In the genomic region with DNA sequence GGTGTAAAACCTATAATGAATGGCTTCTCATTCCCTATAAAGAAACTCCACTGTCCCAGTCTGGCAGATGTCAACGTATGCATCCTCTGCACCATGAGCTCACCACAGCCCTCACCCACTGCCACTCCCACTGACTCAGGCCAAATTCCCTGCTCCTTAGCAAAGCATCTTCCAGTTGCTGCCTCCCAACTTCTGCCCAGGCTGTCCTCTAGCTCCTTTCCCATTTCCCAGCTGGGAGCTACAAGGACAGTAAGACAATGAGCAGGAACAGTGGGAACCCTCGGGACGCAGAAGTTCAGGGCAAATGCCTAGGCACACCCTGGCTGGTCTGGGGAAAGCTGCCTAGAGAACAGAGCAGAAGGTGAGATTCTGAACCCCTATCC, we compare ENCODE assay signal across 8 cellular contexts. TPM values are rescaled to one million over a fixed set of nuclear protein-coding genes. Genes with fewer than 3 reads are reported as not detected.
DNase-seq lines count a peak whose midpoint lies in the region; ATAC-seq, FAIRE-seq and TF ChIP-seq lines count a peak whose summit lies in the region.

No MANE protein-coding gene starts in this region.

- peaks cover 4 to 39% of the 10 kb centered on the region in 2 donors for H3K36me3 Mint-ChIP-seq in CD4-positive, alpha-beta memory T cell
- peaks cover 6% of the 10 kb centered on the region for H3K36me3 Mint-ChIP-seq in memory B cell

- FAIRE-seq in urothelium cell line (lab: Jason Lieb, UNC) = no peak

- H3K9me3 ChIP-seq in CD4-positive, alpha-beta memory T cell (ENCODE audit: control insufficient read depth in 1 of 2, low read length in 2 of 2) = no peaks in the 10 kb centered on the region
- no peaks in the 10 kb centered on the region for H3K9me3 ChIP-seq in colonic mucosa

- peaks cover 31% of the 10 kb centered on the region for H3K36me3 ChIP-seq in CD4-positive, alpha-beta memory T cell (ENCODE audit: insufficient read depth, low read length)
- H3K36me3 ChIP-seq in colonic mucosa = peaks cover 14% of the 10 kb centered on the region

- H3K4me1 Mint-ChIP-seq in CD4-positive, alpha-beta memory T cell = peaks cover 10 to 21% (median 15%) of the 10 kb centered on the region in 4 donors
- peaks cover 11% of the 10 kb centered on the region for H3K4me1 Mint-ChIP-seq in memory B cell

- peak overlapping the region; percentile 87 to 95 (median 91) for H3K4me3 Mint-ChIP-seq in CD4-positive, alpha-beta memory T cell
- H3K4me3 Mint-ChIP-seq in memory B cell = peak overlapping the region; percentile 98

- DNase-seq in CD4-positive, alpha-beta memory T cell = no peak
- peak; percentile 34 for DNase-seq in NB4 (ENCODE audit: low read depth)
- peak; percentile 28 for DNase-seq in colonic mucosa
- DNase-seq in memory B cell (ENCODE audit: low spot score in 2 of 2) = no peak
- peak; percentile 41 for DNase-seq in urothelium cell line (ENCODE audit: low spot score)
- DNase-seq in COLO829 (ENCODE audit: low spot score) = no peak
- no peak for DNase-seq in NCI-H146 treated with DMSO at 0.1 percent for 48 hours (lab: John Stamatoyannopoulos, UW; ENCODE audit: unreplicated experiment)

- CTCF ChIA-PET in CD4-positive, alpha-beta memory T cell (lab: Charles Lee; ENCODE audit: partially characterized antibody) = interaction anchor here (0.9 to 2.5 kb wide), 6 partner anchors 12 to 312 kb away, joined by 3 to 17 read pairs (median 6); a partner anchor contains a TSS

- H3K27ac Mint-ChIP-seq in CD4-positive, alpha-beta memory T cell = peak overlapping the region in 5 of 7 donors; percentile 32 to 84 (median 57)
- peak overlapping the region; percentile 88 for H3K27ac Mint-ChIP-seq in memory B cell

- H3K9ac ChIP-seq in colonic mucosa (ENCODE audit: low read depth in 2 of 2, low read length in 2 of 2) = peak overlapping the region; percentile 74 to 83

- H3K4me1 ChIP-seq in CD4-positive, alpha-beta memory T cell (ENCODE audit: insufficient read depth, low read length) = peaks cover 16% of the 10 kb centered on the region
- no peaks in the 10 kb centered on the region for H3K4me1 ChIP-seq in colonic mucosa

- POLR2A ChIA-PET in CD4-positive, alpha-beta memory T cell (lab: Charles Lee; ENCODE audit: partially characterized antibody) = interaction anchor here (0.5 to 5.6 kb wide), 9 partner anchors 12 to 352 kb away, joined by 4 to 60 read pairs (median 8); a partner anchor contains a TSS

- peak overlapping the region; percentile 53 to 74 for H3K4me3 ChIP-seq in CD4-positive, alpha-beta memory T cell (ENCODE audit: low read length in 2 of 2)
- H3K4me3 ChIP-seq in NB4 (ENCODE audit: low read depth, low read length) (peak overlapping the region; percentile 79), colonic mucosa (peak overlapping the region; percentile 86)

- TF ChIP-seq CTCF in NB4 (IDR thresholded peaks at IDR 0.05; ENCODE audit: low read depth, low read length) (no peak), colonic mucosa (IDR thresholded peaks at IDR 0.05) (no peak)

- no peak for ATAC-seq in memory B cell (ENCODE audit: low read depth)
- ATAC-seq in GM19324 (IDR thresholded peaks at IDR 0.05; ENCODE audit: low FRiP score, unreplicated experiment) = no peak

- H3K27me3 Mint-ChIP-seq in CD4-positive, alpha-beta memory T cell = no peaks in the 10 kb centered on the region
- H3K27me3 Mint-ChIP-seq in memory B cell = peaks cover 3% of the 10 kb centered on the region

- H3K9me3 Mint-ChIP-seq in CD4-positive, alpha-beta memory T cell = no peaks in the 10 kb centered on the region
- H3K9me3 Mint-ChIP-seq in memory B cell = no peaks in the 10 kb centered on the region

- intact Hi-C loops in CD4-positive, alpha-beta memory T cell (cut with micrococcal nuclease) = loop anchor here (1.0 kb wide), 3 partner anchors 9 to 27 kb away; a partner anchor contains a TSS
- intact Hi-C loops in colonic mucosa (cut with DNase I) = no loop called here

- no peak for TF ChIP-seq POLR2A in NB4 (IDR thresholded peaks at IDR 0.05; ENCODE audit: extremely low read depth, insufficient read length)

- peak overlapping the region; percentile 60 for H3K27ac ChIP-seq in CD4-positive, alpha-beta memory T cell (ENCODE audit: low read depth, low read length)
- no peak overlapping the region for H3K27ac ChIP-seq in colonic mucosa

- H3K27me3 ChIP-seq in CD4-positive, alpha-beta memory T cell (ENCODE audit: insufficient read depth, low read length) = no peaks in the 10 kb centered on the region
- H3K27me3 ChIP-seq in colonic mucosa = no peaks in the 10 kb centered on the region

RNA-seq across cellular contexts. Expression of a gene that starts 9.1 kb away (rescaled TPM):
- total RNA-seq in CD4-positive, alpha-beta memory T cell = 10 to 100 TPM; 56.8 to 58.4 TPM
- 100 to 1,000 TPM; 130 to 147 TPM for polyA plus RNA-seq in CD4-positive, alpha-beta memory T cell
- total RNA-seq in colonic mucosa = 10 to 100 TPM; 22.0 to 33.2 TPM

RNA-seq across cellular contexts. Expression of a gene that starts 13.7 kb away (rescaled TPM):
- 10 to 100 TPM; 41.2 to 45.9 TPM for total RNA-seq in CD4-positive, alpha-beta memory T cell
- 100 to 1,000 TPM; 127 to 128 TPM for polyA plus RNA-seq in CD4-positive, alpha-beta memory T cell
- 100 to 1,000 TPM in 1 of 2 donors, 10 to 100 TPM in 1; 58.3 to 108 TPM for total RNA-seq in colonic mucosa

RNA-seq across cellular contexts. Expression of a gene that starts 14.5 kb away (rescaled TPM):
- total RNA-seq in CD4-positive, alpha-beta memory T cell = 100 to 1,000 TPM; 103 to 107 TPM
- 10 to 100 TPM; 15.4 to 18.1 TPM for polyA plus RNA-seq in CD4-positive, alpha-beta memory T cell
- 10 to 100 TPM; 25.6 to 38.9 TPM for total RNA-seq in colonic mucosa

RNA-seq across cellular contexts. Expression of a gene that starts 26.3 kb away (rescaled TPM):
- total RNA-seq in CD4-positive, alpha-beta memory T cell = under 1 TPM; 0.44 to 0.64 TPM
- polyA plus RNA-seq in CD4-positive, alpha-beta memory T cell = not detected
- total RNA-seq in colonic mucosa = under 1 TPM; 0.13 to 0.30 TPM

RNA-seq across cellular contexts. Expression of a gene that starts 26.7 kb away (rescaled TPM):
- 10 to 100 TPM; 25.6 to 27.8 TPM for total RNA-seq in CD4-positive, alpha-beta memory T cell
- 10 to 100 TPM in 1 of 2 donors, 1 to 10 TPM in 1; 7.1 to 14.7 TPM for polyA plus RNA-seq in CD4-positive, alpha-beta memory T cell
- 10 to 100 TPM; 14.7 to 22.5 TPM for total RNA-seq in colonic mucosa

Comparison
In these comparisons a context has a peak if more than half of its experiments do, and no peak if none do; other contexts are left out.
1. DNase-seq: peak in NB4 (single experiment), colonic mucosa (single experiment) and urothelium cell line (single experiment); none in CD4-positive, alpha-beta memory T cell (0 of 5), memory B cell (0 of 2), COLO829 (single experiment) and NCI-H146 treated with DMSO at 0.1 percent for 48 hours (single experiment).
2. Peak in every context shown above with its lines, with median percentiles within 50 percentile points of each other: H3K4me3 ChIP-seq.